Comparison of ENCODE assay signal across 1 cellular context in genomic region chr15:56892651-56893348, GRCh38.
TF ChIP-seq lines count a peak whose summit lies in the region.

No MANE protein-coding gene starts in this region.

TF ChIP-seq in HEK293, 187 proteins besides CTCF, POLR2A, EP300 and RAD21 (continued from another document):
- TF ChIP-seq ZNF629 (tag by site-specific recombination; IDR thresholded peaks at IDR 0.05), result no peak
- no peak for TF ChIP-seq KLF10 (tag by site-specific recombination; IDR thresholded peaks at IDR 0.05)
- TF ChIP-seq ZNF76 (tag by site-specific recombination; IDR thresholded peaks at IDR 0.05; ENCODE audit: borderline replicate concordance, low read depth), result no peak
- TF ChIP-seq ZNF521 (tag by site-specific recombination; IDR thresholded peaks at IDR 0.05), result no peak
- peak; percentile 48; the same call in 1 of the 2 replicates for TF ChIP-seq OSR2 (tag by site-specific recombination; IDR thresholded peaks at IDR 0.05)
- TF ChIP-seq ZBTB21 (tag by site-specific recombination; IDR thresholded peaks at IDR 0.05), result no peak
- no peak for TF ChIP-seq ZNF37A (tag by site-specific recombination; IDR thresholded peaks at IDR 0.05)
- TF ChIP-seq ZBTB48 (tag by site-specific recombination; IDR thresholded peaks at IDR 0.05), result no peak
- TF ChIP-seq ZXDB (tag by site-specific recombination; IDR thresholded peaks at IDR 0.05), result peak; percentile 34; the same call in 1 of the 2 replicates
- TF ChIP-seq ZNF362 (tag by site-specific recombination; IDR thresholded peaks at IDR 0.05), result no peak
- TF ChIP-seq ZNF138 (tag by site-specific recombination; IDR thresholded peaks at IDR 0.05; ENCODE audit: borderline replicate concordance), result no peak
- no peak for TF ChIP-seq ZNF580 (tag by site-specific recombination; IDR thresholded peaks at IDR 0.05)
- TF ChIP-seq ZNF16 (tag by site-specific recombination; IDR thresholded peaks at IDR 0.05; ENCODE audit: low read depth), result no peak
- peak; percentile 16; the same call in 1 of the 2 replicates for TF ChIP-seq ZNF10 (tag by site-specific recombination; IDR thresholded peaks at IDR 0.05)
- TF ChIP-seq ZIC2 (tag by site-specific recombination; IDR thresholded peaks at IDR 0.05), result no peak
- peak; percentile 36; the same call in 1 of the 2 replicates for TF ChIP-seq TRIM28 (IDR thresholded peaks at IDR 0.05; ENCODE audit: borderline replicate concordance, low read length)
- TF ChIP-seq ZNF792 (tag by site-specific recombination; IDR thresholded peaks at IDR 0.05), result no peak
- TF ChIP-seq ZNF510 (tag by site-specific recombination; IDR thresholded peaks at IDR 0.05; ENCODE audit: insufficient replicate concordance), result no peak
- TF ChIP-seq PRDM6 (tag by site-specific recombination; IDR thresholded peaks at IDR 0.05), result peak; percentile 26; the same call in 1 of the 2 replicates
- no peak for TF ChIP-seq ZNF280D (tag by site-specific recombination; IDR thresholded peaks at IDR 0.05)
- no peak for TF ChIP-seq ZNF292 (tag by site-specific recombination; IDR thresholded peaks at IDR 0.05; ENCODE audit: borderline replicate concordance, low read depth)
